Comparison of ENCODE assay signal across 1 cellular context in genomic region chr17:65184235-65184959, GRCh38.
TF ChIP-seq lines count a peak whose summit lies in the region.

No MANE protein-coding gene starts in this region.

TF ChIP-seq in HepG2, 621 proteins besides CTCF, POLR2A, EP300 and RAD21:
- TF ChIP-seq RXRB (CRISPR knock-in tag; IDR thresholded peaks at IDR 0.05; ENCODE audit: borderline replicate concordance) (no peak), KAT2B (IDR thresholded peaks at IDR 0.05; ENCODE audit: borderline replicate concordance, low read depth, low read length) (no peak), ATF7-NPFF (CRISPR knock-in tag; IDR thresholded peaks at IDR 0.05; ENCODE audit: low read depth) (no peak), HNRNPH1 (optimal IDR thresholded peaks at IDR 0.05; ENCODE audit: low read depth, low read length) (no peak), GATAD2A (CRISPR knock-in tag; IDR thresholded peaks at IDR 0.05) (no peak), TBX3 (IDR thresholded peaks at IDR 0.05; ENCODE audit: borderline replicate concordance) (no peak), ZNF724P (CRISPR knock-in tag; IDR thresholded peaks at IDR 0.05; ENCODE audit: borderline replicate concordance) (no peak), ZNF101 (CRISPR knock-in tag; IDR thresholded peaks at IDR 0.05; ENCODE audit: borderline replicate concordance, low read depth) (no peak)
- TF ChIP-seq, protein P1, sequence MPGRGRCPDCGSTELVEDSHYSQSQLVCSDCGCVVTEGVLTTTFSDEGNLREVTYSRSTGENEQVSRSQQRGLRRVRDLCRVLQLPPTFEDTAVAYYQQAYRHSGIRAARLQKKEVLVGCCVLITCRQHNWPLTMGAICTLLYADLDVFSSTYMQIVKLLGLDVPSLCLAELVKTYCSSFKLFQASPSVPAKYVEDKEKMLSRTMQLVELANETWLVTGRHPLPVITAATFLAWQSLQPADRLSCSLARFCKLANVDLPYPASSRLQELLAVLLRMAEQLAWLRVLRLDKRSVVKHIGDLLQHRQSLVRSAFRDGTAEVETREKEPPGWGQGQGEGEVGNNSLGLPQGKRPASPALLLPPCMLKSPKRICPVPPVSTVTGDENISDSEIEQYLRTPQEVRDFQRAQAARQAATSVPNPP (CRISPR knock-in tag; IDR thresholded peaks at IDR 0.05): no peak
- TF ChIP-seq, protein P2, sequence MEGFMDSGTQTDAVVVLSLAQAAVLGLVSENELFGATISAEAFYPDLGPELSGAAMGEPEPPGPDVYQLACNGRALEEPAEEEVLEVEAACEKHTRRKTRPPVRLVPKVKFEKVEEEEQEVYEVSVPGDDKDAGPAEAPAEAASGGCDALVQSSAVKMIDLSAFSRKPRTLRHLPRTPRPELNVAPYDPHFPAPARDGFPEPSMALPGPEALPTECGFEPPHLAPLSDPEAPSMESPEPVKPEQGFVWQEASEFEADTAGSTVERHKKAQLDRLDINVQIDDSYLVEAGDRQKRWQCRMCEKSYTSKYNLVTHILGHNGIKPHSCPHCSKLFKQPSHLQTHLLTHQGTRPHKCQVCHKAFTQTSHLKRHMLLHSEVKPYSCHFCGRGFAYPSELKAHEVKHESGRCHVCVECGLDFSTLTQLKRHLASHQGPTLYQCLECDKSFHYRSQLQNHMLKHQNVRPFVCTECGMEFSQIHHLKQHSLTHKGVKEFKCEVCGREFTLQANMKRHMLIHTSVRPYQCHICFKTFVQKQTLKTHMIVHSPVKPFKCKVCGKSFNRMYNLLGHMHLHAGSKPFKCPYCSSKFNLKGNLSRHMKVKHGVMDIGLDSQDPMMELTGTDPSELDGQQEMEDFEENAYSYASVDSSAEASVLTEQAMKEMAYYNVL (CRISPR knock-in tag; IDR thresholded peaks at IDR 0.05; ENCODE audit: borderline replicate concordance): no peak
